ENCODE assay signal across 12 cellular contexts in genomic region chr6:43883698-43884659, GRCh38.
DNase-seq lines count a peak whose midpoint lies in the region; ATAC-seq and TF ChIP-seq lines count a peak whose summit lies in the region.
"Had no signal": no experiment of that assay in that cellular context is flagged by ENCODE, and none has a peak within 500 bp of the region (broad histone marks: within the 10 kb centered on the region; RNA-seq: fewer than 3 reads in every experiment).

No MANE protein-coding gene starts in this region.

- H3K9me3 ChIP-seq in SJCRH30 (replicated peaks) = no peaks in the 10 kb centered on the region

- CTCF ChIA-PET in GM10248 (lab: Yijun Ruan, JAX) = interaction anchor here (0.7 to 1.9 kb wide), 5 partner anchors 9 to 114 kb away, joined by 3 to 5 read pairs (median 3); no protein-coding TSS in a partner anchor

- POLR2A ChIA-PET in GM10248 (lab: Yijun Ruan, JAX) = no interaction called here

- TF ChIP-seq CTCF in GM10248 (IDR thresholded peaks at IDR 0.05; ENCODE audit: control extremely low read depth, extremely low read depth, low read depth, missing control alignments) = no peak

- no peaks in the 10 kb centered on the region for H3K27me3 ChIP-seq in SJCRH30

- H3K27ac ChIP-seq in SJCRH30 = no peak overlapping the region

- no peaks in the 10 kb centered on the region for H3K4me1 ChIP-seq in SJCRH30

- ATAC-seq in GM21576 (IDR thresholded peaks at IDR 0.05; ENCODE audit: unreplicated experiment) = peak; percentile 47

- DNase-seq in GM10248 (ENCODE audit: extremely low spot score) (peak; percentile 69), NCI-H69 (lab: John Stamatoyannopoulos, UW) (peak; percentile 28), globus pallidus (ENCODE audit: low spot score) (peak; percentile 48), SJCRH30 (no peak), DMS 273 treated with DMSO at 0.1 percent for 48 hours (lab: John Stamatoyannopoulos, UW) (no peak), cerebellum (ENCODE audit: low spot score) (no peak)
- DNase-seq in stimulated activated CD4-positive, alpha-beta T cell treated with anti-CD3 and anti-CD28 coated beads, Interleukin-4, amount 100 ng/mL, for 1 hour = no peak
- DNase-seq: activated gamma-delta T cell; dermis blood vessel endothelial cell; NCI-H774; stimulated activated CD4-positive, alpha-beta T cell treated with anti-CD3 and anti-CD28 coated beads, Interleukin-12 subunit alpha, Interleukin-12 subunit beta, amount 100 ng/mL, for 4 hours had no signal

- no peak overlapping the region for H3K4me3 ChIP-seq in SJCRH30

- no peaks in the 10 kb centered on the region for H3K36me3 ChIP-seq in SJCRH30

Comparison
In these comparisons a context has a peak if more than half of its experiments do, and no peak if none do; other contexts are left out.
1. DNase-seq: peak in GM10248 (single experiment), NCI-H69 (single experiment) and globus pallidus (single experiment); none in SJCRH30 (0 of 2), DMS 273 treated with DMSO at 0.1 percent for 48 hours (single experiment), cerebellum (single experiment) and stimulated activated CD4-positive, alpha-beta T cell treated with anti-CD3 and anti-CD28 coated beads, Interleukin-4, amount 100 ng/mL, for 1 hour (single experiment).